15 cellular contexts compared by ENCODE assay signal in the genomic region with DNA sequence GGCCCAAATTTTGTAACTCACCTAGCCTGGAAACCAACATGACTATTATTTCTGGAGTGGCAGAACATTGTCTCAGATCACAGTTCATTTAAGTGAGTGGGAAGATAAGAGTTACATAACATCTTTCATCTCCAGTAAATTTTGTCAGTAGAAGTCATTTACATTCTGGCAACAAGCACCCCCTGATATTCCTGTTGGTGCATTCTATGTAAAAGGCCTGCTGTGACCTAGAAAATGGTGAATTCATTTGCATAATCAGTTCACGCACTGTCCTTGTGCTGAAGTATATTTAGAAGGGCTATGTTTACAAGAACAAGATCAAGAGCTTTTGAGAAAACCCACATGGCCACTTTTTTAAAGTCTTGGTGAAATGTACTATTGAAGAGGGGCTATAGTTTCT.
DNase-seq lines count a peak whose midpoint lies in the region; ATAC-seq lines count a peak whose summit lies in the region.
"Had no signal": no experiment of that assay in that cellular context is flagged by ENCODE, and none has a peak within 500 bp of the region (broad histone marks: within the 10 kb centered on the region; RNA-seq: fewer than 3 reads in every experiment).

No MANE protein-coding gene starts in this region.

- H3K36me3 Mint-ChIP-seq in T-cell: no peaks in the 10 kb centered on the region
- H3K36me3 Mint-ChIP-seq: CD4-positive, CD25-positive, alpha-beta regulatory T cell had no signal

- POLR2A ChIA-PET in T-cell (lab: Charles Lee): no interaction called here

- H3K9me3 Mint-ChIP-seq in T-cell: peaks cover 0 to 8% (median 0%) of the 10 kb centered on the region in 3 donors

- no peak for ATAC-seq in HG02678 (IDR thresholded peaks at IDR 0.05; ENCODE audit: unreplicated experiment)
- no peak for ATAC-seq in T-cell (replicated peaks in 1 of 4)
- ATAC-seq: K562 had no signal

- no peaks in the 10 kb centered on the region for H3K4me1 Mint-ChIP-seq in T-cell
- H3K4me1 Mint-ChIP-seq: CD4-positive, CD25-positive, alpha-beta regulatory T cell had no signal

- peaks cover 0 to 4% of the 10 kb centered on the region in 2 donors for H3K27me3 Mint-ChIP-seq in T-cell

- CTCF ChIA-PET in T-cell (lab: Charles Lee): no interaction called here

- peak; percentile 0 for DNase-seq in NCI-H345 (lab: John Stamatoyannopoulos, UW)
- DNase-seq in NCI-H345 treated with DMSO at 0.1 percent for 48 hours (lab: John Stamatoyannopoulos, UW; ENCODE audit: unreplicated experiment): no peak
- DNase-seq in cerebellar cortex (ENCODE audit: low spot score): peak; percentile 87
- peak; percentile 5 for DNase-seq in occipital lobe (lab: John Stamatoyannopoulos, UW)
- no peak for DNase-seq in T-cell
- no peak for DNase-seq in GM03348 (ENCODE audit: low spot score)
- DNase-seq: 8988T; ACHN; Calu3; CD4-positive, CD25-positive, alpha-beta regulatory T cell; DND-41; GF-D8; GM23248 had no signal

- H3K27ac Mint-ChIP-seq in T-cell: no peak overlapping the region
- H3K27ac Mint-ChIP-seq: CD4-positive, CD25-positive, alpha-beta regulatory T cell had no signal

- no peak overlapping the region for H3K4me3 Mint-ChIP-seq in T-cell
- H3K4me3 Mint-ChIP-seq: CD4-positive, CD25-positive, alpha-beta regulatory T cell had no signal

Comparison
In these comparisons a context has a peak if more than half of its experiments do, and no peak if none do; other contexts are left out.
1. DNase-seq: peak in NCI-H345 (single experiment), cerebellar cortex (single experiment) and occipital lobe (single experiment); none in NCI-H345 treated with DMSO at 0.1 percent for 48 hours (single experiment), T-cell (0 of 34) and GM03348 (single experiment).